In genomic region chr1:235329139-235329808, GRCh38 we compare ENCODE assay signal across 8 cellular contexts. TPM values are rescaled to one million over a fixed set of nuclear protein-coding genes. Genes with fewer than 3 reads are reported as not detected.
DNase-seq lines count a peak whose midpoint lies in the region; ATAC-seq and TF ChIP-seq lines count a peak whose summit lies in the region.

No MANE protein-coding gene starts in this region.

- peaks cover 0 to 3% (median 0%) of the 10 kb centered on the region in 3 donors for H3K36me3 Mint-ChIP-seq in immature natural killer cell

- H3K27me3 Mint-ChIP-seq in immature natural killer cell (ENCODE audit: low read depth in 3 of 3) = peaks cover 7 to 10% (median 9%) of the 10 kb centered on the region in 3 donors

- H3K9me3 Mint-ChIP-seq in immature natural killer cell = no peaks in the 10 kb centered on the region

- H3K27ac Mint-ChIP-seq in immature natural killer cell = no peak overlapping the region

- peak overlapping the region; percentile 55 to 95 (median 72) for H3K4me3 ChIP-seq in Peyer's patch

- H3K4me1 Mint-ChIP-seq in immature natural killer cell = peaks cover 28 to 32% of the 10 kb centered on the region in 2 donors

- no peaks in the 10 kb centered on the region for H3K36me3 ChIP-seq in Peyer's patch

- peak; percentile 47 for DNase-seq in activated gamma-delta T cell treated with Interleukin-2 at 50 U/mL for 16 hours
- no peak for DNase-seq in activated gamma-delta T cell (lab: John Stamatoyannopoulos, UW)
- DNase-seq in Peyer's patch = peak; percentile 50 to 74 (median 58)
- peak; percentile 51 for DNase-seq in amniotic epithelial cell (ENCODE audit: low read depth)
- peak; percentile 69 to 72 (median 70) for DNase-seq in immature natural killer cell
- peak; percentile 26 for DNase-seq in stimulated activated CD4-positive, alpha-beta T cell treated with anti-CD3 and anti-CD28 coated beads, Interleukin-2, amount 100 ng/mL, for 4 hours (ENCODE audit: low read depth)

- no peak for TF ChIP-seq POLR2A in Peyer's patch (IDR thresholded peaks at IDR 0.05)

- H3K4me1 ChIP-seq in Peyer's patch = peaks cover 0 to 52% (median 14%) of the 10 kb centered on the region in 4 donors

- H3K9me3 ChIP-seq in Peyer's patch = no peaks in the 10 kb centered on the region

- no peak overlapping the region for H3K4me3 Mint-ChIP-seq in immature natural killer cell

- H3K27ac ChIP-seq in Peyer's patch = peak overlapping the region; percentile 89 to 98 (median 95)

- ATAC-seq in HG03025 (IDR thresholded peaks at IDR 0.05; ENCODE audit: low FRiP score, unreplicated experiment) (peak; percentile 14), HG02970 (IDR thresholded peaks at IDR 0.05; ENCODE audit: low FRiP score, unreplicated experiment) (no peak)

- H3K27me3 ChIP-seq in Peyer's patch = no peaks in the 10 kb centered on the region

- peak in 2 of 6 experiments; percentile 16 to 20 for TF ChIP-seq CTCF in Peyer's patch (IDR thresholded peaks at IDR 0.05)

RNA-seq across cellular contexts. Expression of gene GGPS1, which starts 0.9 kb away (rescaled TPM):
- total RNA-seq in Peyer's patch = 10 to 100 TPM; 12.3 to 23.1 (median 18.5) TPM
- polyA plus RNA-seq in immature natural killer cell = 10 to 100 TPM; 38.8 to 60.1 (median 50.5) TPM

RNA-seq across cellular contexts. Expression of gene ARID4B, which starts 1.3 kb away (rescaled TPM):
- 100 to 1,000 TPM in 1 of 4 donors, 10 to 100 TPM in 3; 27.0 to 172 (median 70.8) TPM for total RNA-seq in Peyer's patch
- polyA plus RNA-seq in immature natural killer cell = 10 to 100 TPM; 28.3 to 77.9 (median 34.2) TPM

RNA-seq across cellular contexts. Expression of gene TBCE, which starts 38.0 kb away (rescaled TPM):
- 10 to 100 TPM; 17.6 to 58.6 (median 36.4) TPM for total RNA-seq in Peyer's patch
- 10 to 100 TPM in 2 of 3 donors, 1 to 10 TPM in 1; 6.0 to 21.1 (median 16.5) TPM for polyA plus RNA-seq in immature natural killer cell
